In the genomic region with DNA sequence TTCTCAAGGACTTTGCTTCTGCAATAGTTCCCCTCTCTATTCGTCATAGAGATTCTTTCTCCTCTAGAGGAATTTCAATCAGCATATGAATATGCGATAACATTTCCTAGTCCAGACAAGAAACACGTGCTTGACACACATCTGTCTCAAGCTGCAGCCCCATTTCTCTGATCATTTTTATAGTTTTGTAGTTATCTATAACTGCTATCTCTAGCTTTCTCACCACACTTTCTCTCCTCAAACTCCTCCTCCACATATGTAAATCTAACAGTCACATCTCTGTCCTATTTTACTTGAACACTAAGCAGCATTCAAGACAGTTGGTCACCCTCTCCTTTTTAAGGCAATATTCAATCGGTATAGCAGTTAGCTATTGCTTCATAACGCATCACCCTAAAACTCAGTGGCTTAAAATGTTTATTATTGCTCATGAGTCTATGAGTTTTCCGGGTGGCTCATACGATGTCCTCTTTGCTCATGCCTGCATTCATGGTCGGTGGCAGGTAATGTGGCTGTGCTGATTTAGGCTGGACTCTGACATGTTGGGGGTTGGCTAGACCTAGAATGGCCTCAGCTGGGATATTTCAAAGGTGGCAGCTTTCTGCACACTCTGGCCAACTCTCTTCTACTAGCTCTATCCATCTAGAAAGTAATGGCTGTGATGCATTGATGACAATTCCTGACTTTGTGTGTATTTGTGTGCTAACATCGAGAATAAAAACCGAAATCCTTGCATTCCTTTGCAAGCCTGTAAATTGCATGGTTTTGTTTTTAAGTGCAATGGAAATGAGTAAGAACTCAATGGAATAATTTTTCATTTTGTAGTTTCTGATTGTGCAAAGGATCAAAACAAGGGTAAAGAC, we compare ENCODE assay signal across 1 cellular context.
TF ChIP-seq lines count a peak whose summit lies in the region.

No MANE protein-coding gene starts in this region.

TF ChIP-seq in GM23338, 12 proteins besides CTCF, POLR2A, EP300 and RAD21 (continued from another document):
- TF ChIP-seq, protein P1, sequence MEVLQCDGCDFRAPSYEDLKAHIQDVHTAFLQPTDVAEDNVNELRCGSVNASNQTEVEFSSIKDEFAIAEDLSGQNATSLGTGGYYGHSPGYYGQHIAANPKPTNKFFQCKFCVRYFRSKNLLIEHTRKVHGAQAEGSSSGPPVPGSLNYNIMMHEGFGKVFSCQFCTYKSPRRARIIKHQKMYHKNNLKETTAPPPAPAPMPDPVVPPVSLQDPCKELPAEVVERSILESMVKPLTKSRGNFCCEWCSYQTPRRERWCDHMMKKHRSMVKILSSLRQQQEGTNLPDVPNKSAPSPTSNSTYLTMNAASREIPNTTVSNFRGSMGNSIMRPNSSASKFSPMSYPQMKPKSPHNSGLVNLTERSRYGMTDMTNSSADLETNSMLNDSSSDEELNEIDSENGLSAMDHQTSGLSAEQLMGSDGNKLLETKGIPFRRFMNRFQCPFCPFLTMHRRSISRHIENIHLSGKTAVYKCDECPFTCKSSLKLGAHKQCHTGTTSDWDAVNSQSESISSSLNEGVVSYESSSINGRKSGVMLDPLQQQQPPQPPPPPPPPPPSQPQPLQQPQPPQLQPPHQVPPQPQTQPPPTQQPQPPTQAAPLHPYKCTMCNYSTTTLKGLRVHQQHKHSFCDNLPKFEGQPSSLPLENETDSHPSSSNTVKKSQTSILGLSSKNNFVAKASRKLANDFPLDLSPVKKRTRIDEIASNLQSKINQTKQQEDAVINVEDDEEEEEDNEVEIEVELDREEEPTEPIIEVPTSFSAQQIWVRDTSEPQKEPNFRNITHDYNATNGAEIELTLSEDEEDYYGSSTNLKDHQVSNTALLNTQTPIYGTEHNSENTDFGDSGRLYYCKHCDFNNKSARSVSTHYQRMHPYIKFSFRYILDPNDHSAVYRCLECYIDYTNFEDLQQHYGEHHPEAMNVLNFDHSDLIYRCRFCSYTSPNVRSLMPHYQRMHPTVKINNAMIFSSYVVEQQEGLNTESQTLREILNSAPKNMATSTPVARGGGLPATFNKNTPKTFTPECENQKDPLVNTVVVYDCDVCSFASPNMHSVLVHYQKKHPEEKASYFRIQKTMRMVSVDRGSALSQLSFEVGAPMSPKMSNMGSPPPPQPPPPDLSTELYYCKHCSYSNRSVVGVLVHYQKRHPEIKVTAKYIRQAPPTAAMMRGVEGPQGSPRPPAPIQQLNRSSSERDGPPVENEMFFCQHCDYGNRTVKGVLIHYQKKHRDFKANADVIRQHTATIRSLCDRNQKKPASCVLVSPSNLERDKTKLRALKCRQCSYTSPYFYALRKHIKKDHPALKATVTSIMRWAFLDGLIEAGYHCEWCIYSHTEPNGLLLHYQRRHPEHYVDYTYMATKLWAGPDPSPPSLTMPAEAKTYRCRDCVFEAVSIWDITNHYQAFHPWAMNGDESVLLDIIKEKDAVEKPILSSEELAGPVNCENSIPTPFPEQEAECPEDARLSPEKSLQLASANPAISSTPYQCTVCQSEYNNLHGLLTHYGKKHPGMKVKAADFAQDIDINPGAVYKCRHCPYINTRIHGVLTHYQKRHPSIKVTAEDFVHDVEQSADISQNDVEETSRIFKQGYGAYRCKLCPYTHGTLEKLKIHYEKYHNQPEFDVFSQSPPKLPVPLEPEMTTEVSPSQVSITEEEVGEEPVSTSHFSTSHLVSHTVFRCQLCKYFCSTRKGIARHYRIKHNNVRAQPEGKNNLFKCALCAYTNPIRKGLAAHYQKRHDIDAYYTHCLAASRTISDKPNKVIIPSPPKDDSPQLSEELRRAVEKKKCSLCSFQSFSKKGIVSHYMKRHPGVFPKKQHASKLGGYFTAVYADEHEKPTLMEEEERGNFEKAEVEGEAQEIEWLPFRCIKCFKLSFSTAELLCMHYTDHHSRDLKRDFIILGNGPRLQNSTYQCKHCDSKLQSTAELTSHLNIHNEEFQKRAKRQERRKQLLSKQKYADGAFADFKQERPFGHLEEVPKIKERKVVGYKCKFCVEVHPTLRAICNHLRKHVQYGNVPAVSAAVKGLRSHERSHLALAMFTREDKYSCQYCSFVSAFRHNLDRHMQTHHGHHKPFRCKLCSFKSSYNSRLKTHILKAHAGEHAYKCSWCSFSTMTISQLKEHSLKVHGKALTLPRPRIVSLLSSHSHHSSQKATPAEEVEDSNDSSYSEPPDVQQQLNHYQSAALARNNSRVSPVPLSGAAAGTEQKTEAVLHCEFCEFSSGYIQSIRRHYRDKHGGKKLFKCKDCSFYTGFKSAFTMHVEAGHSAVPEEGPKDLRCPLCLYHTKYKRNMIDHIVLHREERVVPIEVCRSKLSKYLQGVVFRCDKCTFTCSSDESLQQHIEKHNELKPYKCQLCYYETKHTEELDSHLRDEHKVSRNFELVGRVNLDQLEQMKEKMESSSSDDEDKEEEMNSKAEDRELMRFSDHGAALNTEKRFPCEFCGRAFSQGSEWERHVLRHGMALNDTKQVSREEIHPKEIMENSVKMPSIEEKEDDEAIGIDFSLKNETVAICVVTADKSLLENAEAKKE (CRISPR knock-in tag; IDR thresholded peaks at IDR 0.05) = no peak
- TF ChIP-seq ZNF331 (CRISPR knock-in tag; IDR thresholded peaks at IDR 0.05; ENCODE audit: low read depth) = no peak
- TF ChIP-seq JUNB (IDR thresholded peaks at IDR 0.05; ENCODE audit: unreplicated experiment) = no peak
